19 cellular contexts compared by ENCODE assay signal in genomic region chr2:80815259-80815658, GRCh38.
A peak's percentile ranks its signal among the peaks of the same experiment; 100 is the strongest.
DNase-seq lines count a peak whose midpoint lies in the region; ATAC-seq, FAIRE-seq and TF ChIP-seq lines count a peak whose summit lies in the region.
"Had no signal": no experiment of that assay in that cellular context is flagged by ENCODE, and none has a peak within 500 bp of the region (broad histone marks: within the 10 kb centered on the region; RNA-seq: fewer than 3 reads in every experiment).

No MANE protein-coding gene starts in this region.

- DNase-seq in GM23338 (ENCODE audit: low spot score) (peak; percentile 22), H1 (ENCODE audit: low read depth in 1 of 2, low spot score in 2 of 2) (no peak), iPS DF 6.9 (ENCODE audit: low read depth, low spot score) (peak; percentile 9)
- DNase-seq in stimulated activated CD4-positive, alpha-beta T cell treated with anti-CD3 and anti-CD28 coated beads, Interleukin-1b, Interleukin-23, amount 100 ng/mL, for 48 hours: no peak
- DNase-seq: Caco-2; CD4-positive, CD25-positive, alpha-beta regulatory T cell; CD8-positive, alpha-beta T cell; DMS79; EL; GF-D8; H9 had no signal

- H3K4me3 Mint-ChIP-seq in GM23338: no peak overlapping the region
- H3K4me3 Mint-ChIP-seq in stimulated activated memory B cell treated with anti-CD40 and anti-IgM and Interleukin-4, amounts not matched to agents 10 μg/mL and 1 μg/mL and 100 μg/mL, for 72 hours: no peak overlapping the region
- H3K4me3 Mint-ChIP-seq: B cell; CD4-positive, CD25-positive, alpha-beta regulatory T cell; CD8-positive, alpha-beta T cell; H9 had no signal

- H3K4me1 Mint-ChIP-seq in GM23338: no peaks in the 10 kb centered on the region; the same call in 2 of the 3 replicates
- no peaks in the 10 kb centered on the region for H3K4me1 Mint-ChIP-seq in stimulated activated memory B cell treated with anti-CD40 and anti-IgM and Interleukin-4, amounts not matched to agents 10 μg/mL and 1 μg/mL and 100 μg/mL, for 72 hours
- H3K4me1 Mint-ChIP-seq: B cell; CD4-positive, CD25-positive, alpha-beta regulatory T cell had no signal

- no peak overlapping the region for H2BK15ac ChIP-seq in H1 (ENCODE audit: low read length)

- H3K36me3 Mint-ChIP-seq in GM23338 (ENCODE audit: low read depth): peaks cover 4% of the 10 kb centered on the region; the same call in 1 of the 3 replicates
- H3K36me3 Mint-ChIP-seq in stimulated activated memory B cell treated with anti-CD40 and anti-IgM and Interleukin-4, amounts not matched to agents 10 μg/mL and 1 μg/mL and 100 μg/mL, for 72 hours: no peaks in the 10 kb centered on the region
- H3K36me3 Mint-ChIP-seq: CD4-positive, CD25-positive, alpha-beta regulatory T cell; CD8-positive, alpha-beta T cell had no signal

- H3K4me1 ChIP-seq in GM23338 (ENCODE audit: insufficient read depth) (no peaks in the 10 kb centered on the region), H1 (replicated peaks in 1 of 4; ENCODE audit: control insufficient read depth in 3 of 4, insufficient read depth in 4 of 4, low read length in 3 of 4) (peaks cover 0 to 5% (median 1%) of the 10 kb centered on the region in 4 experiments; a peak in 3 of 7 replicates), iPS DF 6.9 (ENCODE audit: control insufficient read depth, insufficient read depth, low read length) (peaks cover 1% of the 10 kb centered on the region; the same call in 1 of the 2 replicates)
- H3K4me1 ChIP-seq: BLaER1, Caco-2 had no signal

- H3K23me2 ChIP-seq in H1 (ENCODE audit: low read depth, low read length): no peaks in the 10 kb centered on the region

- peaks cover 20% of the 10 kb centered on the region; the same call in 2 of the 3 replicates for H3K9me3 Mint-ChIP-seq in GM23338
- peaks cover 12% of the 10 kb centered on the region for H3K9me3 Mint-ChIP-seq in stimulated activated memory B cell treated with anti-CD40 and anti-IgM and Interleukin-4, amounts not matched to agents 10 μg/mL and 1 μg/mL and 100 μg/mL, for 72 hours

- H3K79me1 ChIP-seq in H1 (ENCODE audit: low read depth, low read length): no peaks in the 10 kb centered on the region

- no peak overlapping the region for H3K9ac ChIP-seq in H1 (replicated peaks in 1 of 4; ENCODE audit: extremely low read depth in 1 of 4, low read depth in 3 of 4, low read length in 3 of 4)
- H3K9ac ChIP-seq: BLaER1 had no signal

- H3K27me3 Mint-ChIP-seq in GM23338 (ENCODE audit: insufficient read depth, low read depth, poor library complexity): no peaks in the 10 kb centered on the region
- H3K27me3 Mint-ChIP-seq in stimulated activated memory B cell treated with anti-CD40 and anti-IgM and Interleukin-4, amounts not matched to agents 10 μg/mL and 1 μg/mL and 100 μg/mL, for 72 hours: no peaks in the 10 kb centered on the region
- H3K27me3 Mint-ChIP-seq: B cell; CD4-positive, CD25-positive, alpha-beta regulatory T cell had no signal

- H4K20me1 ChIP-seq in GM23338 (replicated peaks; ENCODE audit: insufficient read depth): no peaks in the 10 kb centered on the region
- no peaks in the 10 kb centered on the region for H4K20me1 ChIP-seq in H1 (replicated peaks in 1 of 2; ENCODE audit: control insufficient read depth in 1 of 2, insufficient read depth in 2 of 2, low read length in 2 of 2)
- H4K20me1 ChIP-seq: BLaER1 had no signal

- H3K27ac Mint-ChIP-seq in GM23338: no peak overlapping the region
- H3K27ac Mint-ChIP-seq in stimulated activated memory B cell treated with anti-CD40 and anti-IgM and Interleukin-4, amounts not matched to agents 10 μg/mL and 1 μg/mL and 100 μg/mL, for 72 hours: no peak overlapping the region
- H3K27ac Mint-ChIP-seq: B cell; CD4-positive, CD25-positive, alpha-beta regulatory T cell; CD8-positive, alpha-beta T cell had no signal

- no peak overlapping the region for H2BK20ac ChIP-seq in H1 (ENCODE audit: low read length)

- no peak for FAIRE-seq in H1 (lab: Jason Lieb, UNC)
- FAIRE-seq: GM12891, GM18507 had no signal

- peaks cover 4% of the 10 kb centered on the region for H3K36me3 ChIP-seq in GM23338 (ENCODE audit: insufficient read depth)
- H3K36me3 ChIP-seq in H1 (ENCODE audit: control insufficient read depth in 2 of 4, insufficient read depth in 4 of 4, low read length in 3 of 4): no peaks in the 10 kb centered on the region
- H3K36me3 ChIP-seq in iPS DF 6.9 (ENCODE audit: control insufficient read depth, insufficient read depth, low read length): no peaks in the 10 kb centered on the region
- H3K36me3 ChIP-seq: BLaER1 had no signal

- H3K4me2 ChIP-seq in GM23338 (no peak overlapping the region), H1 (ENCODE audit: insufficient read depth in 1 of 2, low read depth in 2 of 2, low read length in 2 of 2) (no peak overlapping the region)
- H3K4me2 ChIP-seq: BLaER1 had no signal

- H3K4me3 ChIP-seq in GM23338 (no peak overlapping the region), H1 (ENCODE audit: extremely low read depth in 1 of 4, insufficient read depth in 2 of 4, low read depth in 3 of 4, low read length in 4 of 4) (no peak overlapping the region), iPS DF 6.9 (ENCODE audit: low read length) (no peak overlapping the region)
- H3K4me3 ChIP-seq: BLaER1 had no signal

- H4K5ac ChIP-seq in H1 (ENCODE audit: insufficient read length, low read depth, low read length): no peak overlapping the region

- H3F3A ChIP-seq in GM23338 (replicated peaks; ENCODE audit: low read depth): no peaks in the 10 kb centered on the region

- POLR2A ChIA-PET in H1 (lab: Charles Lee; ENCODE audit: partially characterized antibody): no interaction called here

- CTCF ChIA-PET in H1 (lab: Charles Lee; ENCODE audit: partially characterized antibody): interaction anchor here (0.6 to 0.9 kb wide), 2 partner anchors 11 to 18 kb away, joined by 3 read pairs; no protein-coding TSS in a partner anchor

- no peak overlapping the region for H2BK12ac ChIP-seq in H1 (ENCODE audit: low read depth, low read length)

- H2BK120ac ChIP-seq in H1 (replicated peaks; ENCODE audit: low read depth, low read length): no peak overlapping the region

- H3K27ac ChIP-seq in GM23338 (ENCODE audit: low read depth) (no peak overlapping the region), H1 (ENCODE audit: low read depth, low read length) (no peak overlapping the region), iPS DF 6.9 (ENCODE audit: low read length) (no peak overlapping the region)
- H3K27ac ChIP-seq: BLaER1, C4-2B had no signal

- H3K18ac ChIP-seq in H1 (ENCODE audit: extremely low read depth, low read length): no peak overlapping the region

- H3K9me3 ChIP-seq in H1 (ENCODE audit: insufficient read depth in 2 of 2, low read depth in 1 of 2, low read length in 1 of 2): no peaks in the 10 kb centered on the region
- no peaks in the 10 kb centered on the region for H3K9me3 ChIP-seq in iPS DF 6.9 (ENCODE audit: control insufficient read depth, insufficient read depth, low read length)
- H3K9me3 ChIP-seq: Caco-2 had no signal

- peaks cover 3% of the 10 kb centered on the region; the same call in 1 of the 2 replicates for H3K9me2 ChIP-seq in GM23338 (ENCODE audit: insufficient read depth)

- TF ChIP-seq EP300 in H1 (IDR thresholded peaks at IDR 0.05; ENCODE audit: borderline replicate concordance in 1 of 2, low read depth in 2 of 2, low read length in 2 of 2): no peak

- H4K91ac ChIP-seq in H1 (replicated peaks; ENCODE audit: insufficient read length, low read length): no peak overlapping the region

- no peak overlapping the region for H3K14ac ChIP-seq in H1 (ENCODE audit: insufficient read length)

- H2AK5ac ChIP-seq in H1 (ENCODE audit: low read depth, low read length): no peak overlapping the region

- TF ChIP-seq RAD21 in H1 (IDR thresholded peaks at IDR 0.05 in 1 of 2, conservative IDR thresholded peaks at IDR 0.05 in 1 of 2; ENCODE audit: low read depth in 2 of 2, low read length in 2 of 2): no peak

- TF ChIP-seq CTCF in GM23338 (conservative IDR thresholded peaks at IDR 0.05; ENCODE audit: low read depth in 2 of 2) (no peak), H1 (IDR thresholded peaks at IDR 0.05; ENCODE audit: control extremely low read depth in 1 of 3, insufficient read depth in 1 of 3, low read depth in 1 of 3, low read length in 3 of 3) (no peak)

- TF ChIP-seq POLR2A in H1 (IDR thresholded peaks at IDR 0.05; ENCODE audit: control extremely low read depth in 1 of 2, low read depth in 2 of 2, low read length in 2 of 2): no peak

- H3K79me2 ChIP-seq in GM23338 (replicated peaks; ENCODE audit: insufficient read depth) (no peaks in the 10 kb centered on the region), H1 (ENCODE audit: control insufficient read depth in 1 of 2, insufficient read depth in 2 of 2, low read length in 2 of 2) (no peaks in the 10 kb centered on the region)

- H4K8ac ChIP-seq in H1 (ENCODE audit: extremely low read depth, insufficient read depth, low read length): no peak overlapping the region

- peak; percentile 53 for ATAC-seq in GM23338
- ATAC-seq in HG02623 (IDR thresholded peaks at IDR 0.05; ENCODE audit: unreplicated experiment): no peak
- no peak for ATAC-seq in stimulated activated memory B cell treated with anti-CD40 and anti-IgM and Interleukin-4, amounts not matched to agents 10 μg/mL and 1 μg/mL and 100 μg/mL, for 72 hours
- ATAC-seq: CD8-positive, alpha-beta T cell; HCT116 had no signal

- H2AFZ ChIP-seq in GM23338 (peak overlapping the region; percentile 89), H1 (ENCODE audit: low read length) (peak overlapping the region; percentile 89)

- H3K56ac ChIP-seq in H1 (replicated peaks; ENCODE audit: insufficient read length, low read depth, low read length): no peak overlapping the region

- H3K27me3 ChIP-seq in GM23338 (ENCODE audit: insufficient read depth) (no peaks in the 10 kb centered on the region), H1 (replicated peaks in 1 of 4; ENCODE audit: control insufficient read depth in 3 of 4, extremely low read depth in 1 of 4, insufficient read depth in 3 of 4, low read length in 3 of 4) (no peaks in the 10 kb centered on the region), iPS DF 6.9 (ENCODE audit: control insufficient read depth, insufficient read depth, low read length) (no peaks in the 10 kb centered on the region)
- H3K27me3 ChIP-seq: BLaER1 had no signal

- H3K23ac ChIP-seq in H1 (ENCODE audit: insufficient read length): no peak overlapping the region

- WGBS in H1 (ENCODE audit: extremely low coverage in 1 of 2, insufficient coverage in 1 of 2, insufficient read length in 1 of 2, insufficient replicate concordance in 2 of 2, low coverage in 1 of 2, low lambda C conversion rate in 2 of 2, missing lambda C conversion rate in 1 of 2), 2 experiments: 83% methylated on average over 1 of the region's 1 CpG; no CpG with 5 or more reads in 1 of the 2 experiments
- WGBS in iPS DF 6.9 (ENCODE audit: insufficient coverage, insufficient read length): no CpG with 5 or more reads among the region's 1 CpG

- H2BK5ac ChIP-seq in H1 (ENCODE audit: low read depth, low read length): no peak overlapping the region

- H3K4ac ChIP-seq in H1 (replicated peaks; ENCODE audit: insufficient read length, low read depth, low read length): no peak overlapping the region

TF ChIP-seq in GM23338, 12 proteins besides CTCF, POLR2A, EP300 and RAD21 (continues in another document):
- no peak for TF ChIP-seq STAT1 (IDR thresholded peaks at IDR 0.05; ENCODE audit: unreplicated experiment)
- TF ChIP-seq ZNF114 (CRISPR knock-in tag; IDR thresholded peaks at IDR 0.05): no peak

TF ChIP-seq in H1, 55 proteins besides CTCF, POLR2A, EP300 and RAD21 (continues in another document):
- TF ChIP-seq SIRT6 (IDR thresholded peaks at IDR 0.05; ENCODE audit: low read length): no peak
- no peak for TF ChIP-seq TBP (IDR thresholded peaks at IDR 0.05; ENCODE audit: low read depth, low read length)

Comparison
In these comparisons a context has a peak if more than half of its experiments do, and no peak if none do; other contexts are left out.
1. DNase-seq: peak in GM23338 (single experiment) and iPS DF 6.9 (single experiment); none in H1 (0 of 2) and stimulated activated CD4-positive, alpha-beta T cell treated with anti-CD3 and anti-CD28 coated beads, Interleukin-1b, Interleukin-23, amount 100 ng/mL, for 48 hours (single experiment).